ENCODE assay signal across 40 cellular contexts in the genomic region with DNA sequence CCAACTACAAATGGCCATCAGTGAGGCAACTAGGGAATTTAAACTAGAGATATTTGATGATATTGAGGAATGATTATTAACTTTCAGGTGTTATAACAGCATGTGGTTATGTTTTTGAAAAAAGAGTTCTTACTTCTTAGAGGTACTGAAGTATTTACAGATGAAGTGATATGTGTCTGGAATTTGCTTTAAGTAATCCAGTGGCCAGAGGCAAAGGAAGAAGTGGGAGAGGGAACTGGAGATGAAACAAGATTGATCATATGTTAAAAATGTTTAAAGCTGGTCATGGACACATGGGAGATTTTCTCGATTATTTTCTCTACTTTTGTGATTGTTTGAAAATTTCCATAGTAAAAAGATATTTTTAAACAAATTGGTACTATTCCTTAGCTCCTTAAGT. TPM values are rescaled to one million over a fixed set of nuclear protein-coding genes. Genes with fewer than 3 reads are reported as not detected.
"Had no signal": no experiment of that assay in that cellular context is flagged by ENCODE, and none has a peak within 500 bp of the region (broad histone marks: within the 10 kb centered on the region; RNA-seq: fewer than 3 reads in every experiment).

No MANE protein-coding gene starts in this region.

- H3K27ac ChIP-seq: adrenal gland, ascending aorta, body of pancreas, brain microvascular endothelial cell, breast epithelium, cardiac muscle cell had no signal

- H3K4me3 Mint-ChIP-seq: activated naive CD4-positive, alpha-beta T cell treated with anti-CD3 and anti-CD28 coated beads, Interleukin-2, amount 10 ng/mL, durations not matched to agents 7 days and 5 days; activated naive CD4-positive, alpha-beta T cell treated with anti-CD3 and anti-CD28 coated beads, Interleukin-2, amount 50 U/mL, for 24 hours; activated naive CD8-positive, alpha-beta T cell; activated naive CD8-positive, alpha-beta T cell treated with anti-CD3 and anti-CD28 coated beads for 36 hours; activated naive CD8-positive, alpha-beta T cell treated with anti-CD3 and anti-CD28 coated beads, Interleukin-2, amount 10 ng/mL, durations not matched to agents 7 days and 5 days; activated naive CD8-positive, alpha-beta T cell treated with anti-CD3 and anti-CD28 coated beads, Interleukin-2, amount 50 U/mL, for 24 hours; activated T-cell treated with anti-CD3 and anti-CD28 coated beads, Interleukin-2, amount 50 U/mL, for 24 hours; activated T-cell treated with anti-CD3 and anti-CD28 coated beads, Interleukin-2, amount 50 U/mL, for 4 hours; activated T-cell treated with anti-CD3 and anti-CD28 coated beads, Interleukin-2, amount 50 U/mL, for 72 hours; activated T-helper 1 cell treated with anti-CD3 and anti-CD28 coated beads, Interleukin-12 subunit alpha, Interleukin-12 subunit beta, Interleukin-2, Interleukin-4 antibody, amounts not matched to agents 30 ng/mL and 10 ng/mL and 1 ng/mL, durations not matched to agents 14 hours and 24 hours and 36 hours; activated T-helper 17 cell treated with anti-CD3 and anti-CD28 coated beads, Interleukin-2, amount 50 U/mL, for 72 hours; brain; central memory CD8-positive, alpha-beta T cell had no signal

- H3K27me3 Mint-ChIP-seq: activated naive CD4-positive, alpha-beta T cell treated with anti-CD3 and anti-CD28 coated beads, Interleukin-2, amount 50 U/mL, for 24 hours; activated naive CD8-positive, alpha-beta T cell treated with anti-CD3 and anti-CD28 coated beads for 36 hours; activated naive CD8-positive, alpha-beta T cell treated with anti-CD3 and anti-CD28 coated beads, Interleukin-2, amount 50 U/mL, for 24 hours had no signal

- H3K4me1 ChIP-seq: adrenal gland, ascending aorta, body of pancreas, breast epithelium had no signal

- H3K27ac Mint-ChIP-seq: activated naive CD4-positive, alpha-beta T cell treated with anti-CD3 and anti-CD28 coated beads, Interleukin-2, amount 10 ng/mL, durations not matched to agents 7 days and 5 days; activated naive CD4-positive, alpha-beta T cell treated with anti-CD3 and anti-CD28 coated beads, Interleukin-2, amount 50 U/mL, for 24 hours; activated naive CD4-positive, alpha-beta T cell treated with anti-CD3 and anti-CD28 coated beads, Interleukin-2, amount 50 U/mL, for 72 hours; activated naive CD8-positive, alpha-beta T cell; activated naive CD8-positive, alpha-beta T cell treated with anti-CD3 and anti-CD28 coated beads for 36 hours; activated naive CD8-positive, alpha-beta T cell treated with anti-CD3 and anti-CD28 coated beads, Interleukin-2, amount 10 ng/mL, durations not matched to agents 7 days and 5 days; activated naive CD8-positive, alpha-beta T cell treated with anti-CD3 and anti-CD28 coated beads, Interleukin-2, amount 50 U/mL, for 24 hours; activated T-cell treated with anti-CD3 and anti-CD28 coated beads, Interleukin-2, amount 50 U/mL, for 24 hours; activated T-cell treated with anti-CD3 and anti-CD28 coated beads, Interleukin-2, amount 50 U/mL, for 72 hours; activated T-helper 1 cell treated with anti-CD3 and anti-CD28 coated beads, Interleukin-12 subunit alpha, Interleukin-12 subunit beta, Interleukin-2, Interleukin-4 antibody, amounts not matched to agents 30 ng/mL and 10 ng/mL and 1 ng/mL, durations not matched to agents 14 hours and 24 hours and 36 hours; activated T-helper 17 cell treated with anti-CD3 and anti-CD28 coated beads, Interleukin-2, amount 50 U/mL, for 72 hours; activated T-helper 2 cell treated with anti-CD3 and anti-CD28 coated beads, Interferon-gamma antibody, Interleukin-2, Interleukin-4, amounts not matched to agents 10 μg/mL and 5 μg/mL and 100 μg/mL, durations not matched to agents 14 hours and 24 hours and 36 hours; brain had no signal

- H3K36me3 ChIP-seq: adrenal gland, ascending aorta, brain microvascular endothelial cell, breast epithelium, cardiac muscle cell had no signal

- H3K9me3 Mint-ChIP-seq: activated naive CD4-positive, alpha-beta T cell treated with anti-CD3 and anti-CD28 coated beads, Interleukin-2, amount 10 ng/mL, durations not matched to agents 7 days and 5 days; activated naive CD4-positive, alpha-beta T cell treated with anti-CD3 and anti-CD28 coated beads, Interleukin-2, amount 50 U/mL, for 24 hours; activated naive CD4-positive, alpha-beta T cell treated with anti-CD3 and anti-CD28 coated beads, Interleukin-2, amount 50 U/mL, for 72 hours; activated naive CD8-positive, alpha-beta T cell treated with anti-CD3 and anti-CD28 coated beads for 36 hours; activated naive CD8-positive, alpha-beta T cell treated with anti-CD3 and anti-CD28 coated beads, Interleukin-2, amount 10 ng/mL, durations not matched to agents 7 days and 5 days; activated naive CD8-positive, alpha-beta T cell treated with anti-CD3 and anti-CD28 coated beads, Interleukin-2, amount 50 U/mL, for 24 hours; activated T-cell treated with anti-CD3 and anti-CD28 coated beads, Interleukin-2, amount 50 U/mL, for 24 hours; activated T-helper 1 cell treated with anti-CD3 and anti-CD28 coated beads, Interleukin-12 subunit alpha, Interleukin-12 subunit beta, Interleukin-2, Interleukin-4 antibody, amounts not matched to agents 30 ng/mL and 10 ng/mL and 1 ng/mL, durations not matched to agents 14 hours and 24 hours and 36 hours; activated T-helper 2 cell treated with anti-CD3 and anti-CD28 coated beads, Interferon-gamma antibody, Interleukin-2, Interleukin-4, amounts not matched to agents 10 μg/mL and 5 μg/mL and 100 μg/mL, durations not matched to agents 14 hours and 24 hours and 36 hours; central memory CD8-positive, alpha-beta T cell had no signal

- H3K36me3 Mint-ChIP-seq: activated naive CD4-positive, alpha-beta T cell treated with anti-CD3 and anti-CD28 coated beads, Interleukin-2, amount 10 ng/mL, durations not matched to agents 7 days and 5 days; activated naive CD4-positive, alpha-beta T cell treated with anti-CD3 and anti-CD28 coated beads, Interleukin-2, amount 50 U/mL, for 24 hours; activated naive CD4-positive, alpha-beta T cell treated with anti-CD3 and anti-CD28 coated beads, Interleukin-2, amount 50 U/mL, for 72 hours; activated naive CD8-positive, alpha-beta T cell; activated naive CD8-positive, alpha-beta T cell treated with anti-CD3 and anti-CD28 coated beads for 36 hours; activated naive CD8-positive, alpha-beta T cell treated with anti-CD3 and anti-CD28 coated beads, Interleukin-2, amount 10 ng/mL, durations not matched to agents 7 days and 5 days; brain had no signal

- H3K27me3 ChIP-seq: adrenal gland, ascending aorta, body of pancreas, brain microvascular endothelial cell, cardiac muscle cell had no signal

- FAIRE-seq: astrocyte, bronchial epithelial cell had no signal

- DNase-seq: activated effector memory CD4-positive, alpha-beta T cell treated with anti-CD3 and anti-CD28 coated beads, Interleukin-2, amount 50 U/mL, for 16 hours; activated effector memory CD4-positive, alpha-beta T cell treated with Interleukin-2 at 50 U/mL for 16 hours; activated gamma-delta T cell; activated gamma-delta T cell treated with Interleukin-2 at 50 U/mL for 16 hours; activated naive CD4-positive, alpha-beta T cell; activated naive CD4-positive, alpha-beta T cell treated with anti-CD3 and anti-CD28 coated beads, Interleukin-2, amount 10 ng/mL, durations not matched to agents 7 days and 5 days; activated naive CD4-positive, alpha-beta T cell treated with anti-CD3 and anti-CD28 coated beads, Interleukin-2, amount 50 U/mL, for 16 hours; activated naive CD4-positive, alpha-beta T cell treated with Interleukin-2 at 50 U/mL for 16 hours; activated naive CD8-positive, alpha-beta T cell treated with anti-CD3 and anti-CD28 coated beads for 36 hours; activated naive CD8-positive, alpha-beta T cell treated with anti-CD3 and anti-CD28 coated beads, Interleukin-2, amount 10 ng/mL, durations not matched to agents 7 days and 5 days; activated naive CD8-positive, alpha-beta T cell treated with anti-CD3 and anti-CD28 coated beads, Interleukin-2, amount 50 U/mL, for 24 hours; activated T-cell treated with anti-CD3 and anti-CD28 coated beads for 4 hours; activated T-cell treated with anti-CD3 and anti-CD28 coated beads, Interleukin-2, amount 50 U/mL, for 1 hour; activated T-cell treated with anti-CD3 and anti-CD28 coated beads, Interleukin-2, amount 50 U/mL, for 24 hours; activated T-cell treated with anti-CD3 and anti-CD28 coated beads, Interleukin-2, amount 50 U/mL, for 4 hours; activated T-cell treated with anti-CD3 and anti-CD28 coated beads, Interleukin-2, amount 50 U/mL, for 48 hours; activated T-cell treated with anti-CD3 and anti-CD28 coated beads, Interleukin-2, amount 50 U/mL, for 72 hours; adrenal gland; amniotic stem cell; amygdala; anterior cingulate cortex; aorta; body of pancreas; brain microvascular endothelial cell; caudate nucleus; central memory CD4-positive, alpha-beta T cell; cerebellar nuclear complex had no signal

- H3K9me3 ChIP-seq: adrenal gland, body of pancreas had no signal

- ATAC-seq: activated naive CD4-positive, alpha-beta T cell treated with anti-CD3 and anti-CD28 coated beads, Interleukin-2, amount 50 U/mL, for 72 hours; activated naive CD8-positive, alpha-beta T cell treated with anti-CD3 and anti-CD28 coated beads, Interleukin-2, amount 50 U/mL, for 24 hours; activated T-cell treated with anti-CD3 and anti-CD28 coated beads, Interleukin-2, amount 50 U/mL, for 4 hours; activated T-cell treated with anti-CD3 and anti-CD28 coated beads, Interleukin-2, amount 50 U/mL, for 72 hours; activated T-helper 17 cell treated with anti-CD3 and anti-CD28 coated beads, Interleukin-2, amount 50 U/mL, for 72 hours; body of pancreas had no signal

- H3K4me1 Mint-ChIP-seq: activated naive CD4-positive, alpha-beta T cell treated with anti-CD3 and anti-CD28 coated beads, Interleukin-2, amount 10 ng/mL, durations not matched to agents 7 days and 5 days; activated naive CD4-positive, alpha-beta T cell treated with anti-CD3 and anti-CD28 coated beads, Interleukin-2, amount 50 U/mL, for 24 hours; activated naive CD8-positive, alpha-beta T cell treated with anti-CD3 and anti-CD28 coated beads for 36 hours; activated naive CD8-positive, alpha-beta T cell treated with anti-CD3 and anti-CD28 coated beads, Interleukin-2, amount 10 ng/mL, durations not matched to agents 7 days and 5 days; activated naive CD8-positive, alpha-beta T cell treated with anti-CD3 and anti-CD28 coated beads, Interleukin-2, amount 50 U/mL, for 24 hours; activated T-helper 17 cell treated with anti-CD3 and anti-CD28 coated beads, Interleukin-2, amount 50 U/mL, for 72 hours; brain; central memory CD8-positive, alpha-beta T cell had no signal

- H3K4me3 ChIP-seq: adrenal gland, ascending aorta, body of pancreas, breast epithelium, cardiac muscle cell had no signal

RNA-seq across cellular contexts. Expression of a gene that starts 53.3 kb away (rescaled TPM):
- total RNA-seq: activated naive CD4-positive, alpha-beta T cell treated with anti-CD3 and anti-CD28 coated beads, Interleukin-2, amount 50 U/mL, for 72 hours; activated naive CD8-positive, alpha-beta T cell treated with anti-CD3 and anti-CD28 coated beads, Interleukin-2, amount 10 ng/mL, durations not matched to agents 7 days and 5 days; activated T-helper 1 cell treated with anti-CD3 and anti-CD28 coated beads, Interleukin-12 subunit alpha, Interleukin-12 subunit beta, Interleukin-2, Interleukin-4 antibody, amounts not matched to agents 30 ng/mL and 10 ng/mL and 1 ng/mL, durations not matched to agents 14 hours and 24 hours and 36 hours; activated T-helper 17 cell treated with anti-CD3 and anti-CD28 coated beads, Interleukin-2, amount 50 U/mL, for 72 hours; activated T-helper 2 cell treated with anti-CD3 and anti-CD28 coated beads, Interferon-gamma antibody, Interleukin-2, Interleukin-4, amounts not matched to agents 10 μg/mL and 5 μg/mL and 100 μg/mL, durations not matched to agents 14 hours and 24 hours and 36 hours; bronchial epithelial cell had no signal
